ENCODE assay signal across 9 cellular contexts in the genomic region with DNA sequence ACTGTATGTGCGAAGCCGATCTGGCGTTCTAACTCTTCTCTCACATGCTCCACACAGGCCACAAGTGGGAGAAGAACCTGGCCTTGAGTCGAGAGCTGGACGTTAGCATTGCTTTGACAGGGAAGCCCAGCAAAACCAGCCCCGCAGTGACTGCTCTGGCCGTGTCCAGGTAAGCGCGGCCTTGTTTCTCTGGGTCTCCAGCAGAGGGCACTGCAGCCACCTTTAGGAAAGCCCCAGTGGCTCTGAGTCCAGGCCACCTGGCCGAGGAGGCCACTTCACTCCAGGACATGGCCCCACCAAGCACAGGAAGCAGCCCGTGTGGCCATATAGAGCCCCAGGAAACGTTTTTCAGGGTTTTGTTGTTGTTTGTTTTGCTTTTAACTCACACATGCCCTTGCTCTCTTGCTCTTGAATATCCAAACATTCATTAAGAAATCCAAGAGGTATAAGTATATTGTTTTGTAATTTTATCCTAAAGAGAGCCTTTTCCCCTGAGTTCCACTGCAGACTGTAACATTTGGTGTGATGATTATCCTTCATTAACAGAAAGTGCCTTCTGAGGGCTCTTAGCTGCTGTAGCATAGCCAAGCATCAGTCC. TPM values are rescaled to one million over a fixed set of nuclear protein-coding genes. Genes with fewer than 3 reads are reported as not detected.
DNase-seq lines count a peak whose midpoint lies in the region; ATAC-seq and TF ChIP-seq lines count a peak whose summit lies in the region.
"Had no signal": no experiment of that assay in that cellular context is flagged by ENCODE, and none has a peak within 500 bp of the region (broad histone marks: within the 10 kb centered on the region; RNA-seq: fewer than 3 reads in every experiment).

No MANE protein-coding gene starts in this region.

- no peak overlapping the region for H2AFZ ChIP-seq in OCI-LY1 (ENCODE audit: low read length)

- peaks cover under 1% of the 10 kb centered on the region for H3K27me3 Mint-ChIP-seq in activated naive CD8-positive, alpha-beta T cell treated with anti-CD3 and anti-CD28 coated beads for 36 hours

- peak; percentile 31 for DNase-seq in activated naive CD8-positive, alpha-beta T cell treated with anti-CD3 and anti-CD28 coated beads for 36 hours
- DNase-seq in cardiac septum (ENCODE audit: low spot score) (peak; percentile 83), retina (peak; percentile 71)

- no peaks in the 10 kb centered on the region for H3K9me2 ChIP-seq in OCI-LY1 (ENCODE audit: low read depth, low read length)

- no peaks in the 10 kb centered on the region for H4K20me1 ChIP-seq in OCI-LY1 (ENCODE audit: insufficient read depth, low read length)

- no peaks in the 10 kb centered on the region for H3K9me3 Mint-ChIP-seq in activated naive CD8-positive, alpha-beta T cell treated with anti-CD3 and anti-CD28 coated beads for 36 hours

- no peaks in the 10 kb centered on the region for H3K4me1 ChIP-seq in OCI-LY1 (ENCODE audit: insufficient read depth, low read length, severe bottlenecking)

- H3K36me3 ChIP-seq in OCI-LY1 (ENCODE audit: insufficient read depth, low read length) = peaks cover 51% of the 10 kb centered on the region; the same call in 1 of the 2 replicates

- peak; percentile 49 for ATAC-seq in GM19351 (IDR thresholded peaks at IDR 0.05; ENCODE audit: unreplicated experiment)
- ATAC-seq in HG02678 (IDR thresholded peaks at IDR 0.05; ENCODE audit: unreplicated experiment) = no peak
- ATAC-seq in HG03139 (IDR thresholded peaks at IDR 0.05; ENCODE audit: unreplicated experiment) = no peak

- no peaks in the 10 kb centered on the region for H3K36me3 Mint-ChIP-seq in activated naive CD8-positive, alpha-beta T cell treated with anti-CD3 and anti-CD28 coated beads for 36 hours

- H3K79me2 ChIP-seq in OCI-LY1 (ENCODE audit: insufficient read depth, low read length) = no peaks in the 10 kb centered on the region

- H3K27ac Mint-ChIP-seq in activated naive CD8-positive, alpha-beta T cell treated with anti-CD3 and anti-CD28 coated beads for 36 hours = no peak overlapping the region

- H3K27ac ChIP-seq in C4-2B (no peak overlapping the region), OCI-LY1 (ENCODE audit: low read depth, low read length, poor library complexity, severe bottlenecking) (no peak overlapping the region)

- H3K4me2 ChIP-seq in OCI-LY1 (ENCODE audit: low read length) = no peak overlapping the region

- no peaks in the 10 kb centered on the region for H3K4me1 Mint-ChIP-seq in activated naive CD8-positive, alpha-beta T cell treated with anti-CD3 and anti-CD28 coated beads for 36 hours

- H3K9ac ChIP-seq in OCI-LY1 (ENCODE audit: low read length) = no peak overlapping the region

- H3F3A ChIP-seq in OCI-LY1 (ENCODE audit: insufficient read depth, low read length) = no peaks in the 10 kb centered on the region

- H3K4me3 Mint-ChIP-seq in activated naive CD8-positive, alpha-beta T cell treated with anti-CD3 and anti-CD28 coated beads for 36 hours = no peak overlapping the region

- intact Hi-C loops in cardiac septum (cut with DNase I) = loop anchor here (2.0 to 5.0 kb wide), 2 partner anchors 179 to 536 kb away; no protein-coding TSS in a partner anchor

- TF ChIP-seq CTCF in C4-2B (conservative IDR thresholded peaks at IDR 0.05) = peak; percentile 96
- TF ChIP-seq CTCF in OCI-LY1 (IDR thresholded peaks at IDR 0.05; ENCODE audit: low read length) = peak; percentile 73

- H3K27me3 ChIP-seq in OCI-LY1 (ENCODE audit: insufficient read depth, low read length) = no peaks in the 10 kb centered on the region

- no peak overlapping the region for H3K4me3 ChIP-seq in OCI-LY1 (ENCODE audit: low read depth, low read length, poor library complexity, severe bottlenecking)

- H3K9me3 ChIP-seq in OCI-LY1 (ENCODE audit: low read length) = no peaks in the 10 kb centered on the region

RNA-seq across cellular contexts. Expression of a gene that starts 41.8 kb away (rescaled TPM):
- not detected for total RNA-seq in activated naive CD8-positive, alpha-beta T cell treated with anti-CD3 and anti-CD28 coated beads for 36 hours
- not detected for total RNA-seq in cardiac septum
- total RNA-seq: lower leg skin had no signal

Comparison
In these comparisons a context has a peak if more than half of its experiments do, and no peak if none do; other contexts are left out.
1. DNase-seq: peak in every context shown above with its lines; median percentile 83 in cardiac septum; 71 in retina; 31 in activated naive CD8-positive, alpha-beta T cell treated with anti-CD3 and anti-CD28 coated beads for 36 hours.